Comparison of ENCODE assay signal across 7 cellular contexts in genomic region chr1:36350659-36351171, GRCh38. TPM values are rescaled to one million over a fixed set of nuclear protein-coding genes. Genes with fewer than 3 reads are reported as not detected.
DNase-seq lines count a peak whose midpoint lies in the region; ATAC-seq and TF ChIP-seq lines count a peak whose summit lies in the region.

No MANE protein-coding gene starts in this region.

- peak overlapping the region; percentile 30 to 57 for H3K4me3 Mint-ChIP-seq in activated T-cell treated with anti-CD3 and anti-CD28 coated beads, Interleukin-2, amount 50 U/mL, for 72 hours

- no peak for TF ChIP-seq CTCF in gastroesophageal sphincter (IDR thresholded peaks at IDR 0.05)

- H3K4me3 ChIP-seq in gastroesophageal sphincter (peak overlapping the region in 1 of 2 donors; percentile 17), skin epidermis (no peak overlapping the region)

- H3K27ac ChIP-seq in gastroesophageal sphincter (peak overlapping the region in 3 of 4 donors; percentile 73 to 81 (median 76)), skin epidermis (peak overlapping the region in 20 of 21 experiments; percentile 64 to 90 (median 81))

- TF ChIP-seq POLR2A in gastroesophageal sphincter (IDR thresholded peaks at IDR 0.05) (no peak), erythroblast (IDR thresholded peaks at IDR 0.05; ENCODE audit: low read length) (no peak)

- no peak overlapping the region for H3K27ac Mint-ChIP-seq in activated T-cell treated with anti-CD3 and anti-CD28 coated beads, Interleukin-2, amount 50 U/mL, for 72 hours

- TF ChIP-seq EP300 in gastroesophageal sphincter (IDR thresholded peaks at IDR 0.05) = no peak

- 42% methylated on average over 4 of the region's 12 CpGs; no CpG with 5 or more reads in 1 of the 2 donors for WGBS in gastroesophageal sphincter (ENCODE audit: low coverage in 1 of 2), 2 donors

- H3K9me3 Mint-ChIP-seq in activated T-cell treated with anti-CD3 and anti-CD28 coated beads, Interleukin-2, amount 50 U/mL, for 72 hours = no peaks in the 10 kb centered on the region

- no peaks in the 10 kb centered on the region for H3K27me3 ChIP-seq in gastroesophageal sphincter

- H3K36me3 Mint-ChIP-seq in activated T-cell treated with anti-CD3 and anti-CD28 coated beads, Interleukin-2, amount 50 U/mL, for 72 hours (ENCODE audit: insufficient read depth in 2 of 2) = peaks cover 2 to 14% of the 10 kb centered on the region in 2 donors

- no peaks in the 10 kb centered on the region for H3K27me3 Mint-ChIP-seq in activated T-cell treated with anti-CD3 and anti-CD28 coated beads, Interleukin-2, amount 50 U/mL, for 72 hours (ENCODE audit: low read depth)

- peaks cover 4 to 43% (median 19%) of the 10 kb centered on the region in 3 donors for H3K4me1 ChIP-seq in gastroesophageal sphincter

- H3K9me3 ChIP-seq in gastroesophageal sphincter = no peaks in the 10 kb centered on the region

- peaks cover 25% of the 10 kb centered on the region for H3K4me1 Mint-ChIP-seq in activated T-cell treated with anti-CD3 and anti-CD28 coated beads, Interleukin-2, amount 50 U/mL, for 72 hours (ENCODE audit: low read depth)

- peaks cover 0 to 84% of the 10 kb centered on the region in 2 donors for H3K36me3 ChIP-seq in gastroesophageal sphincter

- ATAC-seq in activated T-cell treated with anti-CD3 and anti-CD28 coated beads, Interleukin-2, amount 50 U/mL, for 72 hours (replicated peaks in 1 of 2) = peak; percentile 78 to 88
- peak; percentile 77 for ATAC-seq in gastroesophageal sphincter

- peak; percentile 87 for DNase-seq in NCI-H226
- peak; percentile 45 to 60 for DNase-seq in activated T-cell treated with anti-CD3 and anti-CD28 coated beads, Interleukin-2, amount 50 U/mL, for 72 hours
- no peak for DNase-seq in DMS114 treated with DMSO at 0.1 percent for 48 hours (lab: John Stamatoyannopoulos, UW; ENCODE audit: unreplicated experiment)
- DNase-seq in NCI-H187 treated with DMSO at 0.1 percent for 48 hours (lab: John Stamatoyannopoulos, UW) = no peak
- no peak for DNase-seq in erythroblast (lab: John Stamatoyannopoulos, UW)

RNA-seq across cellular contexts. Expression of gene EVA1B, which starts 27.3 kb away (rescaled TPM):
- total RNA-seq in activated T-cell treated with anti-CD3 and anti-CD28 coated beads, Interleukin-2, amount 50 U/mL, for 72 hours = 1 to 10 TPM; 8.0 to 9.4 TPM
- 10 to 100 TPM; 42.0 to 68.7 (median 53.7) TPM for total RNA-seq in gastroesophageal sphincter

RNA-seq across cellular contexts. Expression of gene STK40, which starts 35.0 kb away (rescaled TPM):
- 10 to 100 TPM; 56.1 to 63.5 TPM for total RNA-seq in activated T-cell treated with anti-CD3 and anti-CD28 coated beads, Interleukin-2, amount 50 U/mL, for 72 hours
- 100 to 1,000 TPM in 1 of 4 donors, 10 to 100 TPM in 3; 39.2 to 127 (median 68.6) TPM for total RNA-seq in gastroesophageal sphincter

RNA-seq across cellular contexts. Expression of gene SH3D21, which starts 44.5 kb away (rescaled TPM):
- total RNA-seq in activated T-cell treated with anti-CD3 and anti-CD28 coated beads, Interleukin-2, amount 50 U/mL, for 72 hours = 10 to 100 TPM in 1 of 2 donors, 1 to 10 TPM in 1; 8.1 to 16.3 TPM
- total RNA-seq in gastroesophageal sphincter = 1 to 10 TPM in 2 of 4 donors, under 1 TPM in 1, not detected in 1; 0.27 to 1.4 (median 1.3) TPM

RNA-seq across cellular contexts. Expression of gene LSM10, which starts 47.0 kb away (rescaled TPM):
- total RNA-seq in activated T-cell treated with anti-CD3 and anti-CD28 coated beads, Interleukin-2, amount 50 U/mL, for 72 hours = 10 to 100 TPM; 56.5 to 66.2 TPM
- total RNA-seq in gastroesophageal sphincter = 10 to 100 TPM; 39.5 to 50.2 (median 47.3) TPM

Comparison
In these comparisons a context has a peak if more than half of its experiments do, and no peak if none do; other contexts are left out.
1. DNase-seq: peak in NCI-H226 (single experiment) and activated T-cell treated with anti-CD3 and anti-CD28 coated beads, Interleukin-2, amount 50 U/mL, for 72 hours (2 of 2); none in DMS114 treated with DMSO at 0.1 percent for 48 hours (single experiment), NCI-H187 treated with DMSO at 0.1 percent for 48 hours (single experiment) and erythroblast (0 of 2).
2. RNA of gene EVA1B, which starts 27.3 kb away (total RNA-seq): 42.0 to 68.7 TPM in gastroesophageal sphincter; 8.0 to 9.4 TPM in activated T-cell treated with anti-CD3 and anti-CD28 coated beads, Interleukin-2, amount 50 U/mL, for 72 hours; every median in the first group is over 4 times any median in the second.